ENCODE assay signal across 28 cellular contexts in genomic region chr12:42982828-42983227, GRCh38.
"Had no signal": no experiment of that assay in that cellular context is flagged by ENCODE, and none has a peak within 500 bp of the region (broad histone marks: within the 10 kb centered on the region; RNA-seq: fewer than 3 reads in every experiment).

No MANE protein-coding gene starts in this region.

- H3K4me3 ChIP-seq: coronary artery, gastroesophageal sphincter, heart left ventricle, hepatocyte, lung, mucosa of descending colon, neural progenitor cell, prostate gland, sigmoid colon, skin epidermis, thoracic aorta, tibial nerve, upper lobe of left lung had no signal

- H3K27me3 Mint-ChIP-seq: natural killer cell treated with Interleukin-12 subunit alpha and Interleukin-12 subunit beta and Interleukin-15 and Interleukin-18, amount 100 ng/mL, for 72 hours; stimulated activated naive B cell treated with anti-CD40 and anti-IgM and Interleukin-4, amounts not matched to agents 10 μg/mL and 1 μg/mL and 100 μg/mL, for 72 hours; stimulated activated naive CD8-positive, alpha-beta T cell treated with anti-CD3 and anti-CD28 coated beads, Interleukin-15, Interleukin-2, amounts not matched to agents 100 ng/mL and 50 ng/mL, for 24 hours had no signal

- ATAC-seq: foreskin keratinocyte; gastroesophageal sphincter; heart left ventricle; left lobe of liver; mucosa of descending colon; natural killer cell treated with Interleukin-12 subunit alpha and Interleukin-12 subunit beta and Interleukin-15 and Interleukin-18, amount 100 ng/mL, for 72 hours; right cardiac atrium; stimulated activated naive B cell treated with anti-CD40 and anti-IgM and Interleukin-4, amounts not matched to agents 10 μg/mL and 1 μg/mL and 100 μg/mL, for 72 hours had no signal

- H3K9me3 ChIP-seq: gastroesophageal sphincter, prostate gland, thoracic aorta, tibial nerve, upper lobe of left lung had no signal

- H3K36me3 ChIP-seq: gastroesophageal sphincter, heart left ventricle, neural progenitor cell, prostate gland, sigmoid colon, thoracic aorta, tibial nerve, upper lobe of left lung had no signal

- H3K9me3 Mint-ChIP-seq: memory B cell, naive B cell, neural progenitor cell had no signal

- H3K79me2 ChIP-seq: hepatocyte had no signal

- H3K4me1 Mint-ChIP-seq: memory B cell; naive B cell; stimulated activated naive B cell treated with anti-CD40 and anti-IgM and Interleukin-4, amounts not matched to agents 10 μg/mL and 1 μg/mL and 100 μg/mL, for 72 hours had no signal

- H3K4me2 ChIP-seq: hepatocyte, neural progenitor cell had no signal

- H3K4me3 Mint-ChIP-seq: memory B cell; mesothelial cell of epicardium; naive B cell; natural killer cell treated with Interleukin-12 subunit alpha and Interleukin-12 subunit beta and Interleukin-15 and Interleukin-18, amount 100 ng/mL, for 72 hours; neural progenitor cell; stimulated activated naive B cell treated with anti-CD40 and anti-IgM and Interleukin-4, amounts not matched to agents 10 μg/mL and 1 μg/mL and 100 μg/mL, for 72 hours; stimulated activated naive CD8-positive, alpha-beta T cell treated with anti-CD3 and anti-CD28 coated beads, Interleukin-15, Interleukin-2, amounts not matched to agents 100 ng/mL and 50 ng/mL, for 24 hours had no signal

- DNase-seq: dermis blood vessel endothelial cell; effector memory CD4-positive, alpha-beta T cell; erythroblast; foreskin keratinocyte; heart left ventricle; kidney; mucosa of descending colon; naive B cell; right cardiac atrium; sigmoid colon; stimulated activated CD4-positive, alpha-beta T cell treated with anti-CD3 and anti-CD28 coated beads, Interleukin-15, amount 100 ng/mL, for 24 hours; stimulated activated CD4-positive, alpha-beta T cell treated with anti-CD3 and anti-CD28 coated beads, Interleukin-2, amount 100 ng/mL, for 48 hours; stimulated activated naive B cell treated with anti-CD40 and anti-IgM and Interleukin-4, amounts not matched to agents 10 μg/mL and 1 μg/mL and 100 μg/mL, for 72 hours; upper lobe of left lung had no signal

- H3K27ac Mint-ChIP-seq: memory B cell; naive B cell; natural killer cell treated with Interleukin-12 subunit alpha and Interleukin-12 subunit beta and Interleukin-15 and Interleukin-18, amount 100 ng/mL, for 72 hours; neural progenitor cell; stimulated activated naive B cell treated with anti-CD40 and anti-IgM and Interleukin-4, amounts not matched to agents 10 μg/mL and 1 μg/mL and 100 μg/mL, for 72 hours; stimulated activated naive CD8-positive, alpha-beta T cell treated with anti-CD3 and anti-CD28 coated beads, Interleukin-15, Interleukin-2, amounts not matched to agents 100 ng/mL and 50 ng/mL, for 24 hours had no signal

- H3K9ac ChIP-seq: neural progenitor cell had no signal

- H3K4me1 ChIP-seq: gastroesophageal sphincter, prostate gland, sigmoid colon, tibial nerve, upper lobe of left lung had no signal

- H3K36me3 Mint-ChIP-seq: memory B cell; mesothelial cell of epicardium; naive B cell; natural killer cell treated with Interleukin-12 subunit alpha and Interleukin-12 subunit beta and Interleukin-15 and Interleukin-18, amount 100 ng/mL, for 72 hours; neural progenitor cell; stimulated activated naive B cell treated with anti-CD40 and anti-IgM and Interleukin-4, amounts not matched to agents 10 μg/mL and 1 μg/mL and 100 μg/mL, for 72 hours had no signal

- H3K27me3 ChIP-seq: foreskin keratinocyte, gastroesophageal sphincter, heart left ventricle, hepatocyte, neural progenitor cell, sigmoid colon, tibial nerve, upper lobe of left lung had no signal

- H2AFZ ChIP-seq: hepatocyte, neural progenitor cell had no signal

- H3K27ac ChIP-seq: coronary artery, foreskin keratinocyte, gastroesophageal sphincter, heart left ventricle, hepatocyte, neural progenitor cell, prostate gland, sigmoid colon, skin epidermis, thoracic aorta, tibial nerve, upper lobe of left lung had no signal
